Comparison of ENCODE assay signal across 1 cellular context in genomic region chr9:123867971-123868370, GRCh38.
TF ChIP-seq lines count a peak whose summit lies in the region.

No MANE protein-coding gene starts in this region.

TF ChIP-seq in H1, 55 proteins besides CTCF, POLR2A, EP300 and RAD21:
- TF ChIP-seq GTF2F1 (IDR thresholded peaks at IDR 0.05; ENCODE audit: borderline replicate concordance, low read depth, low read length) (no peak), CEBPB (IDR thresholded peaks at IDR 0.05; ENCODE audit: low read depth, low read length) (peak; percentile 39; the same call in 1 of the 2 replicates)
TF ChIP-seq in H1: peak in this region for 1.
